In the genomic region with DNA sequence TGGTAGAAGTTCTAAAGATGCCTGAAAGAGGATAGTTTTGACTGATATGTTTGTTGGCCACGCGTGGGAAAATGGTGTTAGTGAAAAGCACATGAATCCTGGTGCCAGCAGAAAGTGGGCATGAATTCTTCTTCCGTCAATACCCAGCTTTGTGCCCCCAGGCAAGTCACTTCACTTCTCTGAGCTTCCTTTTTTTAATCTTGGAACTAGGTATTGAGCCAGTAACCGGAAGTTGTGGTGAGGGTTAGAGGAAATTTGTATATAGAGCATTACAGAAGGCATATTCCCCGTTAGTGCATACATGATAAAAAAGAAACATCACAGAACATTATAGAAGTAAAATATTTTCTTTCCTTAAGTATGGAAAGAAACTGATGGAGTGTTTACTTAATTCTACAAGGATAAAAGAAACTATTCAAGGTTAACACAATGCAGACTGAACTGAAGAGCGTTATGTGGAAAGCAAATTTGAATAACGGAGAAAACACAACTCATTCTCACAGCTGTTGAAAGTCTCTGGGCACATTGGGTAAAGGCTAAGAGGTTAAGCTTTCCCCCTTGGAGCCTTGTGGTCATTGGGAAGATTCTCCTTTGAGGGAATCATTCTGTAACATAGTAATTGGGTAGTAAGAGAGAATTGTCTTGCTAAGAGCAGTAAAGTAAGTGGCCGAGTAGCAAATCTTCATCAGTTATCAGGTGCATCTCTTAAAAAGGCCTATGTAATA, we compare ENCODE assay signal across 10 cellular contexts.
DNase-seq lines count a peak whose midpoint lies in the region; ATAC-seq lines count a peak whose summit lies in the region.
"Had no signal": no experiment of that assay in that cellular context is flagged by ENCODE, and none has a peak within 500 bp of the region (broad histone marks: within the 10 kb centered on the region; RNA-seq: fewer than 3 reads in every experiment).

No MANE protein-coding gene starts in this region.

- CTCF ChIA-PET in activated CD8-positive, alpha-beta memory T cell treated with anti-CD3 and anti-CD28 coated beads, Interleukin-2, amount 10 ng/mL, durations not matched to agents 7 days and 5 days (lab: Charles Lee) = interaction anchor here (0.5 to 4.3 kb wide), 7 partner anchors 12 to 105 kb away, joined by 3 to 17 read pairs (median 4); no protein-coding TSS in a partner anchor
- CTCF ChIA-PET in activated CD4-positive, alpha-beta memory T cell treated with anti-CD3 and anti-CD28 coated beads for 36 hours (lab: Charles Lee) = interaction anchor here (0.9 to 2.0 kb wide), 3 partner anchors 19 to 268 kb away, joined by 3 to 6 read pairs (median 5); no protein-coding TSS in a partner anchor

- H3K27me3 Mint-ChIP-seq in activated CD8-positive, alpha-beta memory T cell treated with anti-CD3 and anti-CD28 coated beads, Interleukin-2, amount 10 ng/mL, durations not matched to agents 7 days and 5 days = no peaks in the 10 kb centered on the region
- no peaks in the 10 kb centered on the region for H3K27me3 Mint-ChIP-seq in activated CD4-positive, alpha-beta memory T cell treated with anti-CD3 and anti-CD28 coated beads for 36 hours

- peaks cover 57% of the 10 kb centered on the region for H3K4me1 Mint-ChIP-seq in activated CD8-positive, alpha-beta memory T cell treated with anti-CD3 and anti-CD28 coated beads, Interleukin-2, amount 10 ng/mL, durations not matched to agents 7 days and 5 days
- H3K4me1 Mint-ChIP-seq in activated CD4-positive, alpha-beta memory T cell treated with anti-CD3 and anti-CD28 coated beads for 36 hours (ENCODE audit: low read depth) = peaks cover 61% of the 10 kb centered on the region

- no peaks in the 10 kb centered on the region for H3K9me3 Mint-ChIP-seq in activated CD8-positive, alpha-beta memory T cell treated with anti-CD3 and anti-CD28 coated beads, Interleukin-2, amount 10 ng/mL, durations not matched to agents 7 days and 5 days (ENCODE audit: low read depth)
- H3K9me3 Mint-ChIP-seq in activated CD4-positive, alpha-beta memory T cell treated with anti-CD3 and anti-CD28 coated beads for 36 hours = no peaks in the 10 kb centered on the region

- no peak for ATAC-seq in activated CD8-positive, alpha-beta memory T cell treated with anti-CD3 and anti-CD28 coated beads, Interleukin-2, amount 10 ng/mL, durations not matched to agents 7 days and 5 days

- H3K36me3 Mint-ChIP-seq in activated CD8-positive, alpha-beta memory T cell treated with anti-CD3 and anti-CD28 coated beads, Interleukin-2, amount 10 ng/mL, durations not matched to agents 7 days and 5 days = peaks cover 8% of the 10 kb centered on the region
- H3K36me3 Mint-ChIP-seq in activated CD4-positive, alpha-beta memory T cell treated with anti-CD3 and anti-CD28 coated beads for 36 hours = no peaks in the 10 kb centered on the region

- peak overlapping the region; percentile 56 for H3K4me3 Mint-ChIP-seq in activated CD8-positive, alpha-beta memory T cell treated with anti-CD3 and anti-CD28 coated beads, Interleukin-2, amount 10 ng/mL, durations not matched to agents 7 days and 5 days
- peak overlapping the region; percentile 22 for H3K4me3 Mint-ChIP-seq in activated CD4-positive, alpha-beta memory T cell treated with anti-CD3 and anti-CD28 coated beads for 36 hours

- in situ Hi-C loops in KBM-7 (cut with MboI; ENCODE audit: low pct_unique_long_range_greater_than_20kb, low sequenced_read_pairs) = no loop called here

- POLR2A ChIA-PET in activated CD4-positive, alpha-beta memory T cell treated with anti-CD3 and anti-CD28 coated beads for 36 hours (lab: Charles Lee) = no interaction called here

- peak overlapping the region; percentile 70 for H3K27ac Mint-ChIP-seq in activated CD8-positive, alpha-beta memory T cell treated with anti-CD3 and anti-CD28 coated beads, Interleukin-2, amount 10 ng/mL, durations not matched to agents 7 days and 5 days
- peak overlapping the region; percentile 13 for H3K27ac Mint-ChIP-seq in activated CD4-positive, alpha-beta memory T cell treated with anti-CD3 and anti-CD28 coated beads for 36 hours

- intact Hi-C loops in activated CD4-positive, alpha-beta memory T cell treated with anti-CD3 and anti-CD28 coated beads for 36 hours (cut with micrococcal nuclease) = no loop called here
- intact Hi-C loops in posterior vena cava (cut with DNase I) = no loop called here

- DNase-seq in activated CD8-positive, alpha-beta memory T cell treated with anti-CD3 and anti-CD28 coated beads, Interleukin-2, amount 10 ng/mL, durations not matched to agents 7 days and 5 days = no peak
- DNase-seq in activated CD8-positive, alpha-beta memory T cell treated with anti-CD3 and anti-CD28 coated beads, Interleukin-2, amount 50 U/mL, for 4 hours = no peak
- DNase-seq in KBM-7 (peak; percentile 73), pons (ENCODE audit: low spot score) (peak; percentile 54), posterior vena cava (ENCODE audit: low spot score) (no peak), NCI-H226 (no peak), anterior cingulate cortex (lab: John Stamatoyannopoulos, UW) (no peak)
- DNase-seq in activated CD4-positive, alpha-beta memory T cell treated with anti-CD3 and anti-CD28 coated beads for 36 hours = no peak
- DNase-seq: kidney, NCI-H510A treated with DMSO at 0.1 percent for 48 hours had no signal

Comparison
In these comparisons a context has a peak if more than half of its experiments do, and no peak if none do; other contexts are left out.
1. DNase-seq: peak in KBM-7 (single experiment) and pons (single experiment); none in activated CD8-positive, alpha-beta memory T cell treated with anti-CD3 and anti-CD28 coated beads, Interleukin-2, amount 10 ng/mL, durations not matched to agents 7 days and 5 days (single experiment), activated CD8-positive, alpha-beta memory T cell treated with anti-CD3 and anti-CD28 coated beads, Interleukin-2, amount 50 U/mL, for 4 hours (single experiment), activated CD4-positive, alpha-beta memory T cell treated with anti-CD3 and anti-CD28 coated beads for 36 hours (single experiment), posterior vena cava (single experiment), NCI-H226 (single experiment) and anterior cingulate cortex (0 of 58).